14 cellular contexts compared by ENCODE assay signal in the genomic region with DNA sequence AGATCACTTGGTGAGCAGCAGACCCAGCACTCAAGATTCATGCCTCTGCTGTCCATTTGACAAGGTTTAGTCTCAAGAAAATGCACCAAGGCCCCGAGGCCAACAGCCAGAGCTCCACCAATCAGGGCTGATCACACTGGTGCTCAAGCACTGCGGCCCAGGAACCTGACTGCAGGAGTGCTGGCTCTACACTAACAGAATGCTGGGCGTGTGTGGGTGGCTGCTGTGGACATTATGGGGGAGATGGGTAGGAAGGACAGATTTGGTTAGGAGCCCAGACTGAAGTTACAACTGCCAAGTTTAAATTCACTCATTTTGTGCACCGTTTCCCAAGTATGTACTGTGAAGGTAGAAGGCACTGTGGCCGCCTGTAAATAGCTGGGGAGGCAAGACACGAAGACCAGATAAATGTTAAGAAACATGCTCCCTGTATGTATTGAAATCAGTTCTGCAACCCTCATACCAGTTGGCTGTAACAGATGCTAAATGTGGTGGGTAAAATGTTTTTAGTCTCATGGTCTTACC. TPM values are rescaled to one million over a fixed set of nuclear protein-coding genes. Genes with fewer than 3 reads are reported as not detected.
DNase-seq lines count a peak whose midpoint lies in the region; ATAC-seq and TF ChIP-seq lines count a peak whose summit lies in the region.
"Had no signal": no experiment of that assay in that cellular context is flagged by ENCODE, and none has a peak within 500 bp of the region (broad histone marks: within the 10 kb centered on the region; RNA-seq: fewer than 3 reads in every experiment).

No MANE protein-coding gene starts in this region.

- no peaks in the 10 kb centered on the region for H3K9me3 Mint-ChIP-seq in activated CD4-positive, alpha-beta T cell treated with anti-CD3 and anti-CD28 coated beads, Interleukin-2, amount 10 ng/mL, durations not matched to agents 24 days and 14 days
- H3K9me3 Mint-ChIP-seq: activated T-cell treated with anti-CD3 and anti-CD28 coated beads, Interleukin-2, amount 50 U/mL, for 4 hours had no signal

- in situ Hi-C loops in SK-MEL-5 (cut with HindIII; ENCODE audit: low pct_unique_long_range_greater_than_20kb, low sequenced_read_pairs) = no loop called here

- peaks cover 7% of the 10 kb centered on the region for H3K36me3 ChIP-seq in breast epithelium

- H3K36me3 Mint-ChIP-seq in activated CD4-positive, alpha-beta T cell treated with anti-CD3 and anti-CD28 coated beads, Interleukin-2, amount 10 ng/mL, durations not matched to agents 24 days and 14 days (ENCODE audit: low read depth) = peaks cover 50% of the 10 kb centered on the region

- H3K4me3 ChIP-seq in choroid plexus epithelial cell (ENCODE audit: low read depth, low read length) = no peak overlapping the region
- no peak overlapping the region for H3K4me3 ChIP-seq in breast epithelium
- H3K4me3 ChIP-seq: HAP-1 had no signal

- H3K4me1 Mint-ChIP-seq in activated CD4-positive, alpha-beta T cell treated with anti-CD3 and anti-CD28 coated beads, Interleukin-2, amount 10 ng/mL, durations not matched to agents 24 days and 14 days = peaks cover 30% of the 10 kb centered on the region

- no peak overlapping the region for H3K4me3 Mint-ChIP-seq in activated CD4-positive, alpha-beta T cell treated with anti-CD3 and anti-CD28 coated beads, Interleukin-2, amount 10 ng/mL, durations not matched to agents 24 days and 14 days
- H3K4me3 Mint-ChIP-seq: activated T-cell treated with anti-CD3 and anti-CD28 coated beads, Interleukin-2, amount 50 U/mL, for 4 hours had no signal

- H3K4me1 ChIP-seq in breast epithelium = peaks cover 0 to 9% of the 10 kb centered on the region in 2 donors
- H3K4me1 ChIP-seq: HAP-1 had no signal

- TF ChIP-seq POLR2A in breast epithelium (IDR thresholded peaks at IDR 0.05) = no peak

- H3K27me3 ChIP-seq in breast epithelium = no peaks in the 10 kb centered on the region

- TF ChIP-seq CTCF in choroid plexus epithelial cell (conservative IDR thresholded peaks at IDR 0.05; ENCODE audit: low read depth, low read length) (no peak), breast epithelium (IDR thresholded peaks at IDR 0.05) (no peak)

- intact Hi-C loops in activated CD4-positive, alpha-beta T cell treated with anti-CD3 and anti-CD28 coated beads, Interleukin-2, amount 10 ng/mL, durations not matched to agents 24 days and 14 days (cut with micrococcal nuclease) = no loop called here
- intact Hi-C loops in breast epithelium (cut with DNase I; ENCODE audit: low total_unique reads) = no loop called here

- no peak overlapping the region for H3K27ac ChIP-seq in breast epithelium
- H3K27ac ChIP-seq: parathyroid adenoma had no signal

- no peaks in the 10 kb centered on the region for H3K27me3 Mint-ChIP-seq in activated CD4-positive, alpha-beta T cell treated with anti-CD3 and anti-CD28 coated beads, Interleukin-2, amount 10 ng/mL, durations not matched to agents 24 days and 14 days

- peak overlapping the region; percentile 3 for H3K27ac Mint-ChIP-seq in activated CD4-positive, alpha-beta T cell treated with anti-CD3 and anti-CD28 coated beads, Interleukin-2, amount 10 ng/mL, durations not matched to agents 24 days and 14 days

- no peaks in the 10 kb centered on the region for H3K9me3 ChIP-seq in breast epithelium
- H3K9me3 ChIP-seq: HAP-1 had no signal

- no peak for ATAC-seq in HG03439 (IDR thresholded peaks at IDR 0.05; ENCODE audit: unreplicated experiment)
- ATAC-seq: activated T-cell treated with anti-CD3 and anti-CD28 coated beads, Interleukin-2, amount 50 U/mL, for 4 hours; Right ventricle myocardium inferior had no signal

- no peak for DNase-seq in activated CD4-positive, alpha-beta T cell treated with anti-CD3 and anti-CD28 coated beads, Interleukin-2, amount 10 ng/mL, durations not matched to agents 24 days and 14 days
- DNase-seq in activated CD4-positive, alpha-beta T cell treated with anti-CD3 and anti-CD28 coated beads for 1 hour = no peak
- DNase-seq in SK-MEL-5 (ENCODE audit: low read depth, low spot score) (peak; percentile 50), choroid plexus epithelial cell (ENCODE audit: low read depth) (peak; percentile 23), superior temporal gyrus (ENCODE audit: extremely low spot score) (peak; percentile 49), breast epithelium (ENCODE audit: low spot score in 2 of 2) (no peak), midbrain (lab: John Stamatoyannopoulos, UW) (no peak)
- DNase-seq: ACHN; activated T-cell treated with anti-CD3 and anti-CD28 coated beads, Interleukin-2, amount 50 U/mL, for 4 hours; stimulated activated CD4-positive, alpha-beta T cell treated with anti-CD3 and anti-CD28 coated beads, Interleukin-15, amount 100 ng/mL, for 24 hours had no signal

RNA-seq across cellular contexts. Expression of a gene that starts 28.1 kb away (rescaled TPM):
- total RNA-seq in activated CD4-positive, alpha-beta T cell treated with anti-CD3 and anti-CD28 coated beads, Interleukin-2, amount 10 ng/mL, durations not matched to agents 24 days and 14 days = 230 and 240 TPM in 2 replicates
- total RNA-seq in SK-MEL-5 (2014; rRNA removed; shearing (Covaris generic)) = 163 and 176 TPM in 2 replicates
- 119 and 153 TPM in 2 replicates for polyA plus RNA-seq in SK-MEL-5 (2015; cell fraction: cytosol; rRNA removed)
- 459 and 517 TPM in 2 replicates for polyA plus RNA-seq in SK-MEL-5 (2015; cell fraction: nucleus; rRNA removed)
- total RNA-seq in breast epithelium = 100 to 1,000 TPM in 2 of 3 donors, 10 to 100 TPM in 1; 96.7 to 127 (median 122) TPM

RNA-seq across cellular contexts. Expression of a gene that starts 28.3 kb away (rescaled TPM):
- total RNA-seq in activated CD4-positive, alpha-beta T cell treated with anti-CD3 and anti-CD28 coated beads, Interleukin-2, amount 10 ng/mL, durations not matched to agents 24 days and 14 days = 32.7 and 34.3 TPM in 2 replicates
- total RNA-seq in SK-MEL-5 (2014; rRNA removed; shearing (Covaris generic)) = 32.8 and 34.9 TPM in 2 replicates
- polyA plus RNA-seq in SK-MEL-5 (2015; cell fraction: cytosol; rRNA removed) = 23.7 and 32.6 TPM in 2 replicates
- polyA plus RNA-seq in SK-MEL-5 (2015; cell fraction: nucleus; rRNA removed) = 42.9 and 43.1 TPM in 2 replicates
- 10 to 100 TPM in 2 of 3 donors, 1 to 10 TPM in 1; 7.8 to 26.2 (median 18.7) TPM for total RNA-seq in breast epithelium

Comparison
In these comparisons a context has a peak if more than half of its experiments do, and no peak if none do; other contexts are left out.
1. DNase-seq: peak in SK-MEL-5 (single experiment), choroid plexus epithelial cell (single experiment) and superior temporal gyrus (single experiment); none in activated CD4-positive, alpha-beta T cell treated with anti-CD3 and anti-CD28 coated beads, Interleukin-2, amount 10 ng/mL, durations not matched to agents 24 days and 14 days (single experiment), activated CD4-positive, alpha-beta T cell treated with anti-CD3 and anti-CD28 coated beads for 1 hour (single experiment), breast epithelium (0 of 2) and midbrain (single experiment).